Comparison of ENCODE assay signal across 10 cellular contexts in genomic region chr6:22657341-22657985, GRCh38.
DNase-seq lines count a peak whose midpoint lies in the region; ATAC-seq and TF ChIP-seq lines count a peak whose summit lies in the region.
"Had no signal": no experiment of that assay in that cellular context is flagged by ENCODE, and none has a peak within 500 bp of the region (broad histone marks: within the 10 kb centered on the region; RNA-seq: fewer than 3 reads in every experiment).

No MANE protein-coding gene starts in this region.

- peak overlapping the region; percentile 29 for H2AFZ ChIP-seq in GM23338

- no peaks in the 10 kb centered on the region for H3F3A ChIP-seq in GM23338 (replicated peaks; ENCODE audit: low read depth)

- H3K27ac Mint-ChIP-seq in GM23338, result no peak overlapping the region

- H3K27ac ChIP-seq in GM23338 (ENCODE audit: low read depth), result no peak overlapping the region
- H3K27ac ChIP-seq in SJCRH30, result peak overlapping the region; percentile 69

- no peak for ATAC-seq in GM23338
- no peak for ATAC-seq in HG02970 (IDR thresholded peaks at IDR 0.05; ENCODE audit: low FRiP score, unreplicated experiment)
- ATAC-seq in GM19463 (IDR thresholded peaks at IDR 0.05; ENCODE audit: unreplicated experiment), result no peak

- DNase-seq in C1 segment of cervical spinal cord (lab: John Stamatoyannopoulos, UW), result peak in 11 of 14 donors; percentile 2 to 48 (median 33)
- DNase-seq in GM23338 (ENCODE audit: low spot score), result no peak
- peak; percentile 49 to 79 for DNase-seq in SJCRH30
- DNase-seq in inferior parietal cortex (ENCODE audit: extremely low spot score), result peak; percentile 84
- DNase-seq in NOMO-1 treated with dmso at 0.1 percent for 144 hours (lab: John Stamatoyannopoulos, UW; ENCODE audit: unreplicated experiment), result no peak
- DNase-seq in DMS153 (lab: John Stamatoyannopoulos, UW), result no peak
- DNase-seq: T-helper 1 cell had no signal

- peaks cover under 1% of the 10 kb centered on the region; the same call in 1 of the 3 replicates for H3K9me3 Mint-ChIP-seq in GM23338

- peaks cover 12% of the 10 kb centered on the region; the same call in 2 of the 3 replicates for H3K4me1 Mint-ChIP-seq in GM23338

- peaks cover 7% of the 10 kb centered on the region; the same call in 1 of the 2 replicates for H3K9me2 ChIP-seq in GM23338 (ENCODE audit: insufficient read depth)

- no peaks in the 10 kb centered on the region for H3K9me3 ChIP-seq in SJCRH30 (replicated peaks)
- H3K9me3 ChIP-seq: pancreas had no signal

- H4K20me1 ChIP-seq in GM23338 (replicated peaks; ENCODE audit: insufficient read depth), result no peaks in the 10 kb centered on the region

- no peak overlapping the region for H3K4me3 Mint-ChIP-seq in GM23338

- H3K36me3 ChIP-seq in GM23338 (ENCODE audit: insufficient read depth), result no peaks in the 10 kb centered on the region
- H3K36me3 ChIP-seq in SJCRH30, result no peaks in the 10 kb centered on the region
- H3K36me3 ChIP-seq: pancreas had no signal

- H3K4me1 ChIP-seq in GM23338 (ENCODE audit: insufficient read depth) (peaks cover 7% of the 10 kb centered on the region; the same call in 1 of the 2 replicates), SJCRH30 (peaks cover 18% of the 10 kb centered on the region)

- H3K27me3 ChIP-seq in GM23338 (ENCODE audit: insufficient read depth) (no peaks in the 10 kb centered on the region), SJCRH30 (no peaks in the 10 kb centered on the region)
- H3K27me3 ChIP-seq: pancreas had no signal

- H3K36me3 Mint-ChIP-seq in GM23338 (ENCODE audit: low read depth), result no peaks in the 10 kb centered on the region; the same call in 2 of the 3 replicates

- H3K27me3 Mint-ChIP-seq in GM23338 (ENCODE audit: insufficient read depth, low read depth, poor library complexity), result no peaks in the 10 kb centered on the region

- H3K4me3 ChIP-seq in GM23338 (no peak overlapping the region), SJCRH30 (no peak overlapping the region)
- H3K4me3 ChIP-seq: pancreas had no signal

- no peak overlapping the region for H3K4me2 ChIP-seq in GM23338

- TF ChIP-seq CTCF in GM23338 (conservative IDR thresholded peaks at IDR 0.05; ENCODE audit: low read depth in 2 of 2), result no peak

- no peaks in the 10 kb centered on the region for H3K79me2 ChIP-seq in GM23338 (replicated peaks; ENCODE audit: insufficient read depth)

TF ChIP-seq in GM23338, 12 proteins besides CTCF, POLR2A, EP300 and RAD21:
- TF ChIP-seq CREB1 (CRISPR knock-in tag; IDR thresholded peaks at IDR 0.05; ENCODE audit: low read depth) (no peak), POLR2AphosphoS5 (IDR thresholded peaks at IDR 0.05; ENCODE audit: low read depth) (no peak), ETS1 (IDR thresholded peaks at IDR 0.05) (no peak), EZH2phosphoT487 (IDR thresholded peaks at IDR 0.05; ENCODE audit: unreplicated experiment) (no peak)

Comparison
In these comparisons a context has a peak if more than half of its experiments do, and no peak if none do; other contexts are left out.
1. DNase-seq: peak in C1 segment of cervical spinal cord (11 of 14), SJCRH30 (2 of 2) and inferior parietal cortex (single experiment); none in GM23338 (single experiment), NOMO-1 treated with dmso at 0.1 percent for 144 hours (single experiment) and DMS153 (single experiment).